In the genomic region with DNA sequence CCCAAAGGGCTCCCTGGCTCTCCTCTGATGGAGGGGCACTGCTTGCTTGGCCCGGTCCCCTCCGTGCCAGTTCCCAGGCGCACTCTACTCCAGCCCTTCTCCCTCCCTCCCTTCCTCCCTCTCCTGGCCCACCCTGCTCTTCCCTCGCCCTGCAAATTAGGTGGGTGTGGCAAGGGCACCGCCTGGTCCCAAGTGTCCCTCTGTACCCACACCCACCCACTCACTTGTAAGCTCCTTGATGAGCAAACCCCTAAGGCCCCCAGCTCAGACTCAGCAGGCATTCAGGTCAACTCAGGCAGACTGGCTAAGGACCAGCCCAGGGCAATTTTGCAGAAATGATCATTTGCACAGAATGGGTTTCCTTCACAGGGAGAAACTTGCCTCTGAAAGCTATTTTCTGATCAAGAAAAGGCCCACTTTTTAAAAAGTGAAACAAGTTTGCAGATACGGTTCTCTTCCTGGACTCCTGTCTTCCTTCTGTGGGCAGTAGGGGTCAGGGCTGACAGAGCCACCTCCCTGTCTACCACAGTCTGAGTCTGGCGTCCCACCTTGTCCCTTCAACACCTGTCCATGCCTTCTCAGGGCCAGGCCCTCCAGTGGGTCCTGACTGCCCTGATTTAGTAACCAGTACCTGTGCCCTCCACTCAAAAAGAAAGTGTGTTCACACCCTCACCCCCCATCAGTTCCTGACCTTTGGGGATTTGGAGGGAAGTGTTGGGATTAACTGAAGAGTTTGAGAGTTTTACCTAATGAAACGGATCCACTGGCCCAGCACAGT, we compare ENCODE assay signal across 34 cellular contexts. TPM values are rescaled to one million over a fixed set of nuclear protein-coding genes. Genes with fewer than 3 reads are reported as not detected.
"Had no signal": no experiment of that assay in that cellular context is flagged by ENCODE, and none has a peak within 500 bp of the region (broad histone marks: within the 10 kb centered on the region; RNA-seq: fewer than 3 reads in every experiment).

No MANE protein-coding gene starts in this region.

- H3K4me3 ChIP-seq: esophagus squamous epithelium, heart right ventricle, transverse colon had no signal

- H3K36me3 ChIP-seq: brain microvascular endothelial cell, esophagus squamous epithelium, transverse colon had no signal

- H3K4me3 Mint-ChIP-seq: activated CD4-positive, alpha-beta memory T cell treated with anti-CD3 and anti-CD28 coated beads for 36 hours; activated CD4-positive, alpha-beta T cell treated with anti-CD3 and anti-CD28 coated beads, Interleukin-2, amount 10 ng/mL, durations not matched to agents 24 days and 14 days; activated naive CD4-positive, alpha-beta T cell treated with anti-CD3 and anti-CD28 coated beads, Interleukin-2, amount 10 ng/mL, durations not matched to agents 7 days and 5 days; activated naive CD8-positive, alpha-beta T cell treated with anti-CD3 and anti-CD28 coated beads, Interleukin-2, amount 10 ng/mL, durations not matched to agents 7 days and 5 days; activated T-helper 1 cell treated with anti-CD3 and anti-CD28 coated beads, Interleukin-12 subunit alpha, Interleukin-12 subunit beta, Interleukin-2, Interleukin-4 antibody, amounts not matched to agents 30 ng/mL and 10 ng/mL and 1 ng/mL, durations not matched to agents 14 hours and 24 hours and 36 hours; dendritic cell treated with granulocyte-macrophage colony-stimulating factor and Interleukin-4, amounts not matched to agents 40 ng/mL and 50 ng/mL, for 4 days; mesothelial cell of epicardium; naive thymus-derived CD4-positive, alpha-beta T cell; stimulated activated naive B cell treated with anti-CD40 and anti-IgM and Interleukin-4, amounts not matched to agents 10 μg/mL and 1 μg/mL and 100 μg/mL, for 72 hours; T-helper 17 cell had no signal

- H3K36me3 Mint-ChIP-seq: activated CD4-positive, alpha-beta memory T cell treated with anti-CD3 and anti-CD28 coated beads for 36 hours; activated naive CD4-positive, alpha-beta T cell treated with anti-CD3 and anti-CD28 coated beads, Interleukin-2, amount 10 ng/mL, durations not matched to agents 7 days and 5 days; activated naive CD8-positive, alpha-beta T cell treated with anti-CD3 and anti-CD28 coated beads, Interleukin-2, amount 10 ng/mL, durations not matched to agents 7 days and 5 days; mesothelial cell of epicardium; naive thymus-derived CD4-positive, alpha-beta T cell; stimulated activated naive B cell treated with anti-CD40 and anti-IgM and Interleukin-4, amounts not matched to agents 10 μg/mL and 1 μg/mL and 100 μg/mL, for 72 hours had no signal

- ATAC-seq: left ventricle myocardium superior, T-helper 17 cell had no signal

- H3K9me3 ChIP-seq: esophagus squamous epithelium, heart right ventricle, testis, transverse colon had no signal

- H3K27me3 Mint-ChIP-seq: activated CD4-positive, alpha-beta memory T cell treated with anti-CD3 and anti-CD28 coated beads for 36 hours; activated CD4-positive, alpha-beta T cell treated with anti-CD3 and anti-CD28 coated beads, Interleukin-2, amount 10 ng/mL, durations not matched to agents 24 days and 14 days had no signal

- H3K27me3 ChIP-seq: brain microvascular endothelial cell, esophagus squamous epithelium, heart right ventricle, testis, transverse colon had no signal

- H3K9me3 Mint-ChIP-seq: activated CD4-positive, alpha-beta memory T cell treated with anti-CD3 and anti-CD28 coated beads for 36 hours; activated CD4-positive, alpha-beta T cell treated with anti-CD3 and anti-CD28 coated beads, Interleukin-2, amount 10 ng/mL, durations not matched to agents 24 days and 14 days; activated naive CD4-positive, alpha-beta T cell treated with anti-CD3 and anti-CD28 coated beads, Interleukin-2, amount 10 ng/mL, durations not matched to agents 7 days and 5 days; activated naive CD8-positive, alpha-beta T cell treated with anti-CD3 and anti-CD28 coated beads, Interleukin-2, amount 10 ng/mL, durations not matched to agents 7 days and 5 days; activated T-helper 1 cell treated with anti-CD3 and anti-CD28 coated beads, Interleukin-12 subunit alpha, Interleukin-12 subunit beta, Interleukin-2, Interleukin-4 antibody, amounts not matched to agents 30 ng/mL and 10 ng/mL and 1 ng/mL, durations not matched to agents 14 hours and 24 hours and 36 hours; dendritic cell treated with granulocyte-macrophage colony-stimulating factor and Interleukin-4, amounts not matched to agents 40 ng/mL and 50 ng/mL, for 4 days; mesothelial cell of epicardium; naive thymus-derived CD4-positive, alpha-beta T cell; stimulated activated naive B cell treated with anti-CD40 and anti-IgM and Interleukin-4, amounts not matched to agents 10 μg/mL and 1 μg/mL and 100 μg/mL, for 72 hours had no signal

- H3K27ac Mint-ChIP-seq: activated CD4-positive, alpha-beta memory T cell treated with anti-CD3 and anti-CD28 coated beads for 36 hours; activated CD4-positive, alpha-beta T cell treated with anti-CD3 and anti-CD28 coated beads, Interleukin-2, amount 10 ng/mL, durations not matched to agents 24 days and 14 days; activated naive CD4-positive, alpha-beta T cell treated with anti-CD3 and anti-CD28 coated beads, Interleukin-2, amount 10 ng/mL, durations not matched to agents 7 days and 5 days; activated naive CD8-positive, alpha-beta T cell treated with anti-CD3 and anti-CD28 coated beads, Interleukin-2, amount 10 ng/mL, durations not matched to agents 7 days and 5 days; activated T-helper 1 cell treated with anti-CD3 and anti-CD28 coated beads, Interleukin-12 subunit alpha, Interleukin-12 subunit beta, Interleukin-2, Interleukin-4 antibody, amounts not matched to agents 30 ng/mL and 10 ng/mL and 1 ng/mL, durations not matched to agents 14 hours and 24 hours and 36 hours; dendritic cell treated with granulocyte-macrophage colony-stimulating factor and Interleukin-4, amounts not matched to agents 40 ng/mL and 50 ng/mL, for 4 days; mesothelial cell of epicardium; naive thymus-derived CD4-positive, alpha-beta T cell; stimulated activated naive B cell treated with anti-CD40 and anti-IgM and Interleukin-4, amounts not matched to agents 10 μg/mL and 1 μg/mL and 100 μg/mL, for 72 hours; T-helper 17 cell had no signal

- H3K27ac ChIP-seq: brain microvascular endothelial cell, epithelial cell of prostate, esophagus squamous epithelium, heart right ventricle, testis, transverse colon had no signal

- H3K4me1 ChIP-seq: esophagus squamous epithelium, testis, transverse colon had no signal

- DNase-seq: activated CD4-positive, alpha-beta memory T cell treated with anti-CD3 and anti-CD28 coated beads for 36 hours; activated CD4-positive, alpha-beta T cell treated with anti-CD3 and anti-CD28 coated beads, Interleukin-2, amount 10 ng/mL, durations not matched to agents 24 days and 14 days; activated CD4-positive, CD25-positive, alpha-beta regulatory T cell treated with anti-CD3 and anti-CD28 coated beads, Interleukin-2, amount 50 U/mL, for 72 hours; activated gamma-delta T cell; activated naive CD4-positive, alpha-beta T cell treated with anti-CD3 and anti-CD28 coated beads, Interleukin-2, amount 10 ng/mL, durations not matched to agents 7 days and 5 days; activated naive CD8-positive, alpha-beta T cell treated with anti-CD3 and anti-CD28 coated beads, Interleukin-2, amount 10 ng/mL, durations not matched to agents 7 days and 5 days; activated T-cell treated with anti-CD3 and anti-CD28 coated beads, Interleukin-2, amount 50 U/mL, for 1 hour; brain microvascular endothelial cell; central memory CD4-positive, alpha-beta T cell; effector CD4-positive, alpha-beta T cell; esophagus squamous epithelium; foreskin melanocyte; heart right ventricle; kidney glomerular epithelial cell; left ventricle myocardium superior; naive thymus-derived CD4-positive, alpha-beta T cell; occipital lobe; right cardiac atrium; stimulated activated CD4-positive, alpha-beta T cell treated with anti-CD3 and anti-CD28 coated beads, Interleukin-15, amount 100 ng/mL, for 24 hours; stimulated activated CD4-positive, alpha-beta T cell treated with anti-CD3 and anti-CD28 coated beads, Interleukin-2, amount 100 ng/mL, for 24 hours; stimulated activated naive B cell treated with anti-CD40 and anti-IgM and Interleukin-4, amounts not matched to agents 10 μg/mL and 1 μg/mL and 100 μg/mL, for 72 hours; T-helper 17 cell; T1000; testis; transverse colon had no signal

- H3K4me1 Mint-ChIP-seq: activated CD4-positive, alpha-beta T cell treated with anti-CD3 and anti-CD28 coated beads, Interleukin-2, amount 10 ng/mL, durations not matched to agents 24 days and 14 days; activated naive CD4-positive, alpha-beta T cell treated with anti-CD3 and anti-CD28 coated beads, Interleukin-2, amount 10 ng/mL, durations not matched to agents 7 days and 5 days; mesothelial cell of epicardium; stimulated activated naive B cell treated with anti-CD40 and anti-IgM and Interleukin-4, amounts not matched to agents 10 μg/mL and 1 μg/mL and 100 μg/mL, for 72 hours had no signal

RNA-seq across cellular contexts. Expression of a gene that starts 28.3 kb away (rescaled TPM):
- total RNA-seq: activated CD4-positive, alpha-beta memory T cell treated with anti-CD3 and anti-CD28 coated beads for 36 hours; activated CD4-positive, alpha-beta T cell treated with anti-CD3 and anti-CD28 coated beads, Interleukin-2, amount 10 ng/mL, durations not matched to agents 24 days and 14 days; activated naive CD8-positive, alpha-beta T cell treated with anti-CD3 and anti-CD28 coated beads, Interleukin-2, amount 10 ng/mL, durations not matched to agents 7 days and 5 days; activated T-helper 1 cell treated with anti-CD3 and anti-CD28 coated beads, Interleukin-12 subunit alpha, Interleukin-12 subunit beta, Interleukin-2, Interleukin-4 antibody, amounts not matched to agents 30 ng/mL and 10 ng/mL and 1 ng/mL, durations not matched to agents 14 hours and 24 hours and 36 hours; astrocyte; glomerular endothelial cell; lung microvascular endothelial cell; mesothelial cell of epicardium; naive thymus-derived CD4-positive, alpha-beta T cell; occipital lobe; pulmonary artery endothelial cell; T-helper 17 cell had no signal
- polyA plus RNA-seq: naive thymus-derived CD4-positive, alpha-beta T cell; neural cell had no signal
